In genomic region chr22:33440756-33441155, GRCh38 we compare ENCODE assay signal across 24 cellular contexts.
"Had no signal": no experiment of that assay in that cellular context is flagged by ENCODE, and none has a peak within 500 bp of the region (broad histone marks: within the 10 kb centered on the region; RNA-seq: fewer than 3 reads in every experiment).

No MANE protein-coding gene starts in this region.

- H3K36me3 ChIP-seq: cardiac muscle cell, colonic mucosa, esophagus squamous epithelium, heart left ventricle, lower lobe of right lung, neural progenitor cell, spleen, tibial nerve had no signal

- H3K4me1 ChIP-seq: colonic mucosa, lower lobe of right lung, neural progenitor cell, spleen had no signal

- DNase-seq: activated CD4-positive, alpha-beta T cell treated with anti-CD3 and anti-CD28 coated beads for 36 hours; activated CD4-positive, CD25-positive, alpha-beta regulatory T cell; activated CD8-positive, alpha-beta memory T cell treated with anti-CD3 and anti-CD28 coated beads, Interleukin-2, amount 10 ng/mL, durations not matched to agents 7 days and 5 days; activated CD8-positive, alpha-beta T cell treated with anti-CD3 and anti-CD28 coated beads, Interleukin-2, amount 10 ng/mL, durations not matched to agents 7 days and 5 days; activated naive CD8-positive, alpha-beta T cell treated with anti-CD3 and anti-CD28 coated beads, Interleukin-2, amount 50 U/mL, for 24 hours; activated T-cell treated with anti-CD3 and anti-CD28 coated beads, Interleukin-2, amount 50 U/mL, for 48 hours; amygdala; cerebellar nuclear complex; colonic mucosa; effector CD8-positive, alpha-beta T cell; esophagus squamous epithelium; foreskin keratinocyte; heart left ventricle; lower lobe of right lung; mesendoderm; natural killer cell; occipital lobe; right cardiac atrium; spleen; stimulated activated naive CD4-positive, alpha-beta T cell had no signal

- H3K27ac ChIP-seq: cardiac muscle cell, colonic mucosa, epithelial cell of prostate, esophagus squamous epithelium, foreskin keratinocyte, heart left ventricle, lower lobe of right lung, neural progenitor cell, spleen, tibial nerve had no signal

- H3K9me3 ChIP-seq: colonic mucosa, esophagus squamous epithelium, heart left ventricle, lower lobe of right lung, spleen, tibial nerve had no signal

- H3K4me3 ChIP-seq: cardiac muscle cell, colonic mucosa, esophagus squamous epithelium, heart left ventricle, lower lobe of right lung, neural progenitor cell, spleen, tibial nerve had no signal

- H3K27me3 ChIP-seq: cardiac muscle cell, colonic mucosa, esophagus squamous epithelium, heart left ventricle, neural progenitor cell, spleen, tibial nerve had no signal
